Comparison of ENCODE assay signal across 9 cellular contexts in genomic region chr5:138439537-138440225, GRCh38. TPM values are rescaled to one million over a fixed set of nuclear protein-coding genes. Genes with fewer than 3 reads are reported as not detected.
DNase-seq lines count a peak whose midpoint lies in the region; ATAC-seq lines count a peak whose summit lies in the region.
"Had no signal": no experiment of that assay in that cellular context is flagged by ENCODE, and none has a peak within 500 bp of the region (broad histone marks: within the 10 kb centered on the region; RNA-seq: fewer than 3 reads in every experiment).

No MANE protein-coding gene starts in this region.

- H3K4me1 Mint-ChIP-seq in activated T-cell treated with anti-CD3 and anti-CD28 coated beads, Interleukin-2, amount 50 U/mL, for 72 hours (ENCODE audit: low read depth), result peaks cover 7% of the 10 kb centered on the region
- H3K4me1 Mint-ChIP-seq in activated naive CD8-positive, alpha-beta T cell (ENCODE audit: low read depth), result peaks cover 14% of the 10 kb centered on the region

- H3K27ac ChIP-seq in stomach smooth muscle (ENCODE audit: low read length), result peak overlapping the region; percentile 64

- H3K4me3 Mint-ChIP-seq in activated T-cell treated with anti-CD3 and anti-CD28 coated beads, Interleukin-2, amount 50 U/mL, for 72 hours, result peak overlapping the region; percentile 72 to 77
- H3K4me3 Mint-ChIP-seq in activated naive CD8-positive, alpha-beta T cell, result peak overlapping the region; percentile 80

- H3K4me3 ChIP-seq in iPS-15b (ENCODE audit: low read depth, low read length), result peak overlapping the region; percentile 70
- H3K4me3 ChIP-seq in stomach smooth muscle (ENCODE audit: low read length in 2 of 2), result peak overlapping the region; percentile 65 to 74

- H3K27ac Mint-ChIP-seq in activated T-cell treated with anti-CD3 and anti-CD28 coated beads, Interleukin-2, amount 50 U/mL, for 72 hours, result no peak overlapping the region
- no peak overlapping the region for H3K27ac Mint-ChIP-seq in activated naive CD8-positive, alpha-beta T cell

- ATAC-seq in activated T-cell treated with anti-CD3 and anti-CD28 coated beads, Interleukin-2, amount 50 U/mL, for 72 hours (replicated peaks in 1 of 2), result no peak
- no peak for ATAC-seq in GM18861 (IDR thresholded peaks at IDR 0.05; ENCODE audit: unreplicated experiment)

- H3K9ac ChIP-seq in iPS-15b (ENCODE audit: low read depth, low read length), result peak overlapping the region; percentile 57
- H3K9ac ChIP-seq in stomach smooth muscle (ENCODE audit: low read length in 2 of 2), result peak overlapping the region; percentile 78 to 80

- H3K36me3 ChIP-seq in iPS-15b (ENCODE audit: control insufficient read depth, insufficient read depth, low read length), result peaks cover 17% of the 10 kb centered on the region
- peaks cover 13 to 15% of the 10 kb centered on the region in 2 donors for H3K36me3 ChIP-seq in stomach smooth muscle (ENCODE audit: control insufficient read depth in 2 of 2, insufficient read depth in 2 of 2, low read length in 2 of 2)

- no peak for DNase-seq in activated T-cell treated with anti-CD3 and anti-CD28 coated beads, Interleukin-2, amount 50 U/mL, for 72 hours
- DNase-seq in activated T-cell treated with anti-CD3 and anti-CD28 coated beads, Interleukin-2, amount 50 U/mL, for 48 hours, result no peak
- DNase-seq in GOT3 (lab: John Stamatoyannopoulos, UW), result no peak
- DNase-seq in SKM-1 (lab: John Stamatoyannopoulos, UW; ENCODE audit: unreplicated experiment), result no peak

- H3K9me3 ChIP-seq in iPS-15b (ENCODE audit: control insufficient read depth, insufficient read depth, low read length) (no peaks in the 10 kb centered on the region), stomach smooth muscle (ENCODE audit: control insufficient read depth in 2 of 2, low read length in 2 of 2) (no peaks in the 10 kb centered on the region)
- H3K9me3 ChIP-seq: adrenal gland had no signal

- H3K27me3 ChIP-seq in iPS-15b (ENCODE audit: control insufficient read depth, insufficient read depth, low read length) (no peaks in the 10 kb centered on the region), stomach smooth muscle (ENCODE audit: control insufficient read depth in 1 of 2, insufficient read depth in 2 of 2, low read length in 2 of 2) (no peaks in the 10 kb centered on the region)
- H3K27me3 ChIP-seq: adrenal gland had no signal

- H3K4me1 ChIP-seq in iPS-15b (ENCODE audit: control insufficient read depth, insufficient read depth, low read length), result peaks cover 7% of the 10 kb centered on the region
- peaks cover 25% of the 10 kb centered on the region for H3K4me1 ChIP-seq in stomach smooth muscle (ENCODE audit: control insufficient read depth, insufficient read depth, low read length)

- peaks cover 3 to 4% of the 10 kb centered on the region in 2 donors for H3K36me3 Mint-ChIP-seq in activated T-cell treated with anti-CD3 and anti-CD28 coated beads, Interleukin-2, amount 50 U/mL, for 72 hours (ENCODE audit: insufficient read depth in 2 of 2)
- peaks cover 2% of the 10 kb centered on the region for H3K36me3 Mint-ChIP-seq in activated naive CD8-positive, alpha-beta T cell

- H3K9me3 Mint-ChIP-seq in activated T-cell treated with anti-CD3 and anti-CD28 coated beads, Interleukin-2, amount 50 U/mL, for 72 hours, result no peaks in the 10 kb centered on the region
- H3K9me3 Mint-ChIP-seq in activated naive CD8-positive, alpha-beta T cell (ENCODE audit: low read depth), result no peaks in the 10 kb centered on the region

- no peaks in the 10 kb centered on the region for H3K27me3 Mint-ChIP-seq in activated T-cell treated with anti-CD3 and anti-CD28 coated beads, Interleukin-2, amount 50 U/mL, for 72 hours (ENCODE audit: low read depth)
- H3K27me3 Mint-ChIP-seq in activated naive CD8-positive, alpha-beta T cell, result no peaks in the 10 kb centered on the region

RNA-seq across cellular contexts. Expression of gene REEP2, which starts 0.8 kb away (rescaled TPM):
- 10 to 100 TPM in 1 of 2 donors, 1 to 10 TPM in 1; 6.6 to 11.5 TPM for total RNA-seq in activated T-cell treated with anti-CD3 and anti-CD28 coated beads, Interleukin-2, amount 50 U/mL, for 72 hours

RNA-seq across cellular contexts. Expression of gene EGR1, which starts 25.6 kb away (rescaled TPM):
- total RNA-seq in activated T-cell treated with anti-CD3 and anti-CD28 coated beads, Interleukin-2, amount 50 U/mL, for 72 hours, result 100 to 1,000 TPM in 1 of 2 donors, 10 to 100 TPM in 1; 94.3 to 105 TPM
